In genomic region chr20:38377838-38378237, GRCh38 we compare ENCODE assay signal across 10 cellular contexts. TPM values are rescaled to one million over a fixed set of nuclear protein-coding genes. Genes with fewer than 3 reads are reported as not detected.
"Had no signal": no experiment of that assay in that cellular context is flagged by ENCODE, and none has a peak within 500 bp of the region (broad histone marks: within the 10 kb centered on the region; RNA-seq: fewer than 3 reads in every experiment).

No MANE protein-coding gene starts in this region.

RNA-seq across cellular contexts. Expression of gene LBP, which starts 31.6 kb away (rescaled TPM):
- total RNA-seq: naive thymus-derived CD4-positive, alpha-beta T cell; naive thymus-derived CD8-positive, alpha-beta T cell; natural killer cell; natural killer cell treated with Interleukin-12 subunit alpha and Interleukin-12 subunit beta and Interleukin-15 and Interleukin-18, amount 100 ng/mL, for 72 hours; neural crest cell; osteocyte; progenitor cell of endocrine pancreas; smooth muscle cell; spleen had no signal
- polyA plus RNA-seq: naive thymus-derived CD4-positive, alpha-beta T cell; naive thymus-derived CD8-positive, alpha-beta T cell; neural cell; smooth muscle cell had no signal
